Comparison of ENCODE assay signal across 1 cellular context in the genomic region with DNA sequence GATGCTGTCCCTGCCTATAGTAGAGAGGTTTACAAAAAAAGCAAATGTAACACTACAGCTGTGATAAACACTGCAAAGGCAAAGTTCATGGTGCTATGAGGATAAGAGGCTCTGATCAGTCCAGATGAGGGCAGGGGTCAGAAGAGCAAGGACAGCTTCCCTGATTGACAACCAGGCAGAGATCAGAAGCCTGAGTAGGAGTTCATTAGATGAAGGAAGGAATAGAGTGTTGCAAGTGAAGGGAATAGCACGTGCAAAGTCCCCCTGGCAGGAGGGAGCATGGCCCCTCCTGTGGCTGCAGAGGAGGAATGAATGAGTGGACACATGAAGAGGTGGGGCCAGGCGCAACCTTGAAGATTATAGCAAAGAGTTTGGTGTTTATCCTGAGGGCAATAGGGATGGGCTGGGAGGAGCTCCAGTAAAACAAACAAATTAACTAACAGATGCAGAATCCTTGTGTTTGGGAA.
TF ChIP-seq lines count a peak whose summit lies in the region.

No MANE protein-coding gene starts in this region.

TF ChIP-seq in HepG2, 621 proteins besides CTCF, POLR2A, EP300 and RAD21 (continued from another document and continues in another):
- TF ChIP-seq, protein P1, sequence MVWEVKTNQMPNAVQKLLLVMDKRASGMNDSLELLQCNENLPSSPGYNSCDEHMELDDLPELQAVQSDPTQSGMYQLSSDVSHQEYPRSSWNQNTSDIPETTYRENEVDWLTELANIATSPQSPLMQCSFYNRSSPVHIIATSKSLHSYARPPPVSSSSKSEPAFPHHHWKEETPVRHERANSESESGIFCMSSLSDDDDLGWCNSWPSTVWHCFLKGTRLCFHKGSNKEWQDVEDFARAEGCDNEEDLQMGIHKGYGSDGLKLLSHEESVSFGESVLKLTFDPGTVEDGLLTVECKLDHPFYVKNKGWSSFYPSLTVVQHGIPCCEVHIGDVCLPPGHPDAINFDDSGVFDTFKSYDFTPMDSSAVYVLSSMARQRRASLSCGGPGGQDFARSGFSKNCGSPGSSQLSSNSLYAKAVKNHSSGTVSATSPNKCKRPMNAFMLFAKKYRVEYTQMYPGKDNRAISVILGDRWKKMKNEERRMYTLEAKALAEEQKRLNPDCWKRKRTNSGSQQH (CRISPR knock-in tag; IDR thresholded peaks at IDR 0.05; ENCODE audit: low read depth), result no peak
- TF ChIP-seq TBX3 (IDR thresholded peaks at IDR 0.05; ENCODE audit: borderline replicate concordance) (0 out of 2 replicates have a peak, but pooled peaks have one; percentile 30), ZBTB44 (CRISPR knock-in tag; IDR thresholded peaks at IDR 0.05) (no peak), TEAD3 (CRISPR knock-in tag; optimal IDR thresholded peaks at IDR 0.05; ENCODE audit: borderline replicate concordance) (no peak), ZNF792 (CRISPR knock-in tag; IDR thresholded peaks at IDR 0.05) (no peak), CHD4 (IDR thresholded peaks at IDR 0.05; ENCODE audit: borderline replicate concordance, low read length) (no peak), KDM4B (CRISPR knock-in tag; IDR thresholded peaks at IDR 0.05) (no peak), AGO1 (IDR thresholded peaks at IDR 0.05; ENCODE audit: low read depth, low read length, poor library complexity, severe bottlenecking) (no peak), TARDBP (CRISPR knock-in tag; IDR thresholded peaks at IDR 0.05) (no peak), ZNF562 (CRISPR knock-in tag; IDR thresholded peaks at IDR 0.05; ENCODE audit: borderline replicate concordance) (no peak), KIAA2018 (CRISPR knock-in tag; IDR thresholded peaks at IDR 0.05; ENCODE audit: borderline replicate concordance) (no peak), ZNF784 (CRISPR knock-in tag; IDR thresholded peaks at IDR 0.05; ENCODE audit: borderline replicate concordance) (no peak), ZIK1 (CRISPR knock-in tag; IDR thresholded peaks at IDR 0.05; ENCODE audit: borderline replicate concordance, low read depth) (no peak), PHB2 (IDR thresholded peaks at IDR 0.05; ENCODE audit: partially characterized antibody) (no peak), TIGD3 (CRISPR knock-in tag; IDR thresholded peaks at IDR 0.05; ENCODE audit: borderline replicate concordance) (no peak), PAXIP1 (CRISPR knock-in tag; conservative IDR thresholded peaks at IDR 0.05) (peak; percentile 60), SMAD9 (CRISPR knock-in tag; IDR thresholded peaks at IDR 0.05) (no peak), HDAC6 (IDR thresholded peaks at IDR 0.05; ENCODE audit: low read depth, low read length) (no peak), ZFAT (CRISPR knock-in tag; conservative IDR thresholded peaks at IDR 0.05) (no peak), ATRX (CRISPR knock-in tag; IDR thresholded peaks at IDR 0.05; ENCODE audit: borderline replicate concordance) (no peak), TBP (CRISPR knock-in tag; IDR thresholded peaks at IDR 0.05) (no peak), NCOR1 (IDR thresholded peaks at IDR 0.05; ENCODE audit: borderline replicate concordance, low read length) (no peak), ERF (CRISPR knock-in tag; IDR thresholded peaks at IDR 0.05) (no peak), ZSCAN25 (CRISPR knock-in tag; IDR thresholded peaks at IDR 0.05) (no peak), ZNF207 (IDR thresholded peaks at IDR 0.05; ENCODE audit: borderline replicate concordance) (no peak), SIX1 (CRISPR knock-in tag; IDR thresholded peaks at IDR 0.05; ENCODE audit: borderline replicate concordance) (no peak)
- TF ChIP-seq, protein P2, sequence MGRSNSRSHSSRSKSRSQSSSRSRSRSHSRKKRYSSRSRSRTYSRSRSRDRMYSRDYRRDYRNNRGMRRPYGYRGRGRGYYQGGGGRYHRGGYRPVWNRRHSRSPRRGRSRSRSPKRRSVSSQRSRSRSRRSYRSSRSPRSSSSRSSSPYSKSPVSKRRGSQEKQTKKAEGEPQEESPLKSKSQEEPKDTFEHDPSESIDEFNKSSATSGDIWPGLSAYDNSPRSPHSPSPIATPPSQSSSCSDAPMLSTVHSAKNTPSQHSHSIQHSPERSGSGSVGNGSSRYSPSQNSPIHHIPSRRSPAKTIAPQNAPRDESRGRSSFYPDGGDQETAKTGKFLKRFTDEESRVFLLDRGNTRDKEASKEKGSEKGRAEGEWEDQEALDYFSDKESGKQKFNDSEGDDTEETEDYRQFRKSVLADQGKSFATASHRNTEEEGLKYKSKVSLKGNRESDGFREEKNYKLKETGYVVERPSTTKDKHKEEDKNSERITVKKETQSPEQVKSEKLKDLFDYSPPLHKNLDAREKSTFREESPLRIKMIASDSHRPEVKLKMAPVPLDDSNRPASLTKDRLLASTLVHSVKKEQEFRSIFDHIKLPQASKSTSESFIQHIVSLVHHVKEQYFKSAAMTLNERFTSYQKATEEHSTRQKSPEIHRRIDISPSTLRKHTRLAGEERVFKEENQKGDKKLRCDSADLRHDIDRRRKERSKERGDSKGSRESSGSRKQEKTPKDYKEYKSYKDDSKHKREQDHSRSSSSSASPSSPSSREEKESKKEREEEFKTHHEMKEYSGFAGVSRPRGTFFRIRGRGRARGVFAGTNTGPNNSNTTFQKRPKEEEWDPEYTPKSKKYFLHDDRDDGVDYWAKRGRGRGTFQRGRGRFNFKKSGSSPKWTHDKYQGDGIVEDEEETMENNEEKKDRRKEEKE (IDR thresholded peaks at IDR 0.05), result no peak
- TF ChIP-seq, protein P3, sequence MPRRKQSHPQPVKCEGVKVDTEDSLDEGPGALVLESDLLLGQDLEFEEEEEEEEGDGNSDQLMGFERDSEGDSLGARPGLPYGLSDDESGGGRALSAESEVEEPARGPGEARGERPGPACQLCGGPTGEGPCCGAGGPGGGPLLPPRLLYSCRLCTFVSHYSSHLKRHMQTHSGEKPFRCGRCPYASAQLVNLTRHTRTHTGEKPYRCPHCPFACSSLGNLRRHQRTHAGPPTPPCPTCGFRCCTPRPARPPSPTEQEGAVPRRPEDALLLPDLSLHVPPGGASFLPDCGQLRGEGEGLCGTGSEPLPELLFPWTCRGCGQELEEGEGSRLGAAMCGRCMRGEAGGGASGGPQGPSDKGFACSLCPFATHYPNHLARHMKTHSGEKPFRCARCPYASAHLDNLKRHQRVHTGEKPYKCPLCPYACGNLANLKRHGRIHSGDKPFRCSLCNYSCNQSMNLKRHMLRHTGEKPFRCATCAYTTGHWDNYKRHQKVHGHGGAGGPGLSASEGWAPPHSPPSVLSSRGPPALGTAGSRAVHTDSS (CRISPR knock-in tag; conservative IDR thresholded peaks at IDR 0.05), result no peak
